ENCODE assay signal across 2 cellular contexts in the genomic region with DNA sequence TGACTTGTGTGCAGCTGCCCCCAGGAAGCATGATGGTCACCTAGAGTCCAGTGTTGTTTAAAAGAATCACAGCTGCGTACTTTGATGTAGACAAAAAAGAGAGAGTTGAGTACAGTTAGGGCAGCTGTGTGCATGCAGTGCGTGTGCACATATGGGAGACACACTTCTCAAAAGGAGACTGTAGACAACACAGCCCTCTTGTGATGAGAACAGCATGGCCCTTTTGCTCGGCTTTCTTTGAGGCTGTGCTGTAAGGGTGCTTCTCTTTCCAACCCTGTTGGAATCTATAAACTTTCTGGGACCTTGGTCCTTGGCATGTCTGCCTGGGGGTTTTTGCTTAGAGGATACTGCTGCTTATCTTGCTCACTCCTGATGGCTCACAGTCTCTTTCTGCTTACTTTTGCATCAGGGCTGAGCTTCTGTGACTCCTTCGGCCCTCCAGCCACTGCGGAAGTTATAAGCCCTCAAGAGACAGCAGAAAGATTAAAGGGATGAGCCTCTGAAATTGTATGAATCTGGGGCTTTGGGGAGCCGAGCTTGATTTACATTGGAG.
TF ChIP-seq lines count a peak whose summit lies in the region.

No MANE protein-coding gene starts in this region.

TF ChIP-seq in SK-N-SH, 30 proteins besides CTCF, POLR2A, EP300 and RAD21:
- TF ChIP-seq, protein P1, sequence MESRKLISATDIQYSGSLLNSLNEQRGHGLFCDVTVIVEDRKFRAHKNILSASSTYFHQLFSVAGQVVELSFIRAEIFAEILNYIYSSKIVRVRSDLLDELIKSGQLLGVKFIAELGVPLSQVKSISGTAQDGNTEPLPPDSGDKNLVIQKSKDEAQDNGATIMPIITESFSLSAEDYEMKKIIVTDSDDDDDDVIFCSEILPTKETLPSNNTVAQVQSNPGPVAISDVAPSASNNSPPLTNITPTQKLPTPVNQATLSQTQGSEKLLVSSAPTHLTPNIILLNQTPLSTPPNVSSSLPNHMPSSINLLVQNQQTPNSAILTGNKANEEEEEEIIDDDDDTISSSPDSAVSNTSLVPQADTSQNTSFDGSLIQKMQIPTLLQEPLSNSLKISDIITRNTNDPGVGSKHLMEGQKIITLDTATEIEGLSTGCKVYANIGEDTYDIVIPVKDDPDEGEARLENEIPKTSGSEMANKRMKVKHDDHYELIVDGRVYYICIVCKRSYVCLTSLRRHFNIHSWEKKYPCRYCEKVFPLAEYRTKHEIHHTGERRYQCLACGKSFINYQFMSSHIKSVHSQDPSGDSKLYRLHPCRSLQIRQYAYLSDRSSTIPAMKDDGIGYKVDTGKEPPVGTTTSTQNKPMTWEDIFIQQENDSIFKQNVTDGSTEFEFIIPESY (IDR thresholded peaks at IDR 0.05; ENCODE audit: borderline replicate concordance, low read depth) = no peak
- TF ChIP-seq NFIC (IDR thresholded peaks at IDR 0.05; ENCODE audit: borderline replicate concordance) = no peak
- no peak for TF ChIP-seq TAF1 (IDR thresholded peaks at IDR 0.05; ENCODE audit: borderline replicate concordance, low read depth, low read length)
- TF ChIP-seq CHD2 (IDR thresholded peaks at IDR 0.05; ENCODE audit: low read length, partially characterized antibody) = no peak
- TF ChIP-seq RFX5 (IDR thresholded peaks at IDR 0.05; ENCODE audit: low read length) = no peak
- no peak for TF ChIP-seq FOXM1 (IDR thresholded peaks at IDR 0.05; ENCODE audit: low read depth)
- TF ChIP-seq NRF1 (IDR thresholded peaks at IDR 0.05; ENCODE audit: low read depth, low read length) = no peak
- no peak for TF ChIP-seq MXI1 (IDR thresholded peaks at IDR 0.05; ENCODE audit: low read depth, low read length)
- TF ChIP-seq, protein P2, sequence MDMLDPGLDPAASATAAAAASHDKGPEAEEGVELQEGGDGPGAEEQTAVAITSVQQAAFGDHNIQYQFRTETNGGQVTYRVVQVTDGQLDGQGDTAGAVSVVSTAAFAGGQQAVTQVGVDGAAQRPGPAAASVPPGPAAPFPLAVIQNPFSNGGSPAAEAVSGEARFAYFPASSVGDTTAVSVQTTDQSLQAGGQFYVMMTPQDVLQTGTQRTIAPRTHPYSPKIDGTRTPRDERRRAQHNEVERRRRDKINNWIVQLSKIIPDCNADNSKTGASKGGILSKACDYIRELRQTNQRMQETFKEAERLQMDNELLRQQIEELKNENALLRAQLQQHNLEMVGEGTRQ (IDR thresholded peaks at IDR 0.05; ENCODE audit: borderline replicate concordance, low read depth, low read length) = no peak

TF ChIP-seq in SK-N-SH treated with all-trans-retinoic acid at 6 μM for 48 hours, 23 proteins besides CTCF, POLR2A, EP300 and RAD21:
- TF ChIP-seq TOX (CRISPR knock-in tag; IDR thresholded peaks at IDR 0.05; ENCODE audit: borderline replicate concordance) (no peak), ZNF8 (CRISPR knock-in tag; IDR thresholded peaks at IDR 0.05) (no peak), ZFP3 (CRISPR knock-in tag; IDR thresholded peaks at IDR 0.05) (no peak), RARB (CRISPR knock-in tag; IDR thresholded peaks at IDR 0.05) (no peak), ZNF565 (CRISPR knock-in tag; conservative IDR thresholded peaks at IDR 0.05; ENCODE audit: low read depth) (no peak), OSR1 (CRISPR knock-in tag; IDR thresholded peaks at IDR 0.05) (no peak), TCF4 (CRISPR knock-in tag; IDR thresholded peaks at IDR 0.05; ENCODE audit: borderline replicate concordance) (no peak)
- TF ChIP-seq, protein P3, sequence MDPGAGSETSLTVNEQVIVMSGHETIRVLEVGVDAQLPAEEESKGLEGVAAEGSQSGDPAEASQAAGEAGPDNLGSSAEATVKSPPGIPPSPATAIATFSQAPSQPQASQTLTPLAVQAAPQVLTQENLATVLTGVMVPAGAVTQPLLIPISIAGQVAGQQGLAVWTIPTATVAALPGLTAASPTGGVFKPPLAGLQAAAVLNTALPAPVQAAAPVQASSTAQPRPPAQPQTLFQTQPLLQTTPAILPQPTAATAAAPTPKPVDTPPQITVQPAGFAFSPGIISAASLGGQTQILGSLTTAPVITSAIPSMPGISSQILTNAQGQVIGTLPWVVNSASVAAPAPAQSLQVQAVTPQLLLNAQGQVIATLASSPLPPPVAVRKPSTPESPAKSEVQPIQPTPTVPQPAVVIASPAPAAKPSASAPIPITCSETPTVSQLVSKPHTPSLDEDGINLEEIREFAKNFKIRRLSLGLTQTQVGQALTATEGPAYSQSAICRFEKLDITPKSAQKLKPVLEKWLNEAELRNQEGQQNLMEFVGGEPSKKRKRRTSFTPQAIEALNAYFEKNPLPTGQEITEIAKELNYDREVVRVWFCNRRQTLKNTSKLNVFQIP (CRISPR knock-in tag; IDR thresholded peaks at IDR 0.05; ENCODE audit: borderline replicate concordance, low read depth) = no peak
- TF ChIP-seq, protein P4, sequence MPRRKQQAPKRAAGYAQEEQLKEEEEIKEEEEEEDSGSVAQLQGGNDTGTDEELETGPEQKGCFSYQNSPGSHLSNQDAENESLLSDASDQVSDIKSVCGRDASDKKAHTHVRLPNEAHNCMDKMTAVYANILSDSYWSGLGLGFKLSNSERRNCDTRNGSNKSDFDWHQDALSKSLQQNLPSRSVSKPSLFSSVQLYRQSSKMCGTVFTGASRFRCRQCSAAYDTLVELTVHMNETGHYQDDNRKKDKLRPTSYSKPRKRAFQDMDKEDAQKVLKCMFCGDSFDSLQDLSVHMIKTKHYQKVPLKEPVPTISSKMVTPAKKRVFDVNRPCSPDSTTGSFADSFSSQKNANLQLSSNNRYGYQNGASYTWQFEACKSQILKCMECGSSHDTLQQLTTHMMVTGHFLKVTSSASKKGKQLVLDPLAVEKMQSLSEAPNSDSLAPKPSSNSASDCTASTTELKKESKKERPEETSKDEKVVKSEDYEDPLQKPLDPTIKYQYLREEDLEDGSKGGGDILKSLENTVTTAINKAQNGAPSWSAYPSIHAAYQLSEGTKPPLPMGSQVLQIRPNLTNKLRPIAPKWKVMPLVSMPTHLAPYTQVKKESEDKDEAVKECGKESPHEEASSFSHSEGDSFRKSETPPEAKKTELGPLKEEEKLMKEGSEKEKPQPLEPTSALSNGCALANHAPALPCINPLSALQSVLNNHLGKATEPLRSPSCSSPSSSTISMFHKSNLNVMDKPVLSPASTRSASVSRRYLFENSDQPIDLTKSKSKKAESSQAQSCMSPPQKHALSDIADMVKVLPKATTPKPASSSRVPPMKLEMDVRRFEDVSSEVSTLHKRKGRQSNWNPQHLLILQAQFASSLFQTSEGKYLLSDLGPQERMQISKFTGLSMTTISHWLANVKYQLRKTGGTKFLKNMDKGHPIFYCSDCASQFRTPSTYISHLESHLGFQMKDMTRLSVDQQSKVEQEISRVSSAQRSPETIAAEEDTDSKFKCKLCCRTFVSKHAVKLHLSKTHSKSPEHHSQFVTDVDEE (CRISPR knock-in tag; IDR thresholded peaks at IDR 0.05) = no peak
- TF ChIP-seq, protein P5, sequence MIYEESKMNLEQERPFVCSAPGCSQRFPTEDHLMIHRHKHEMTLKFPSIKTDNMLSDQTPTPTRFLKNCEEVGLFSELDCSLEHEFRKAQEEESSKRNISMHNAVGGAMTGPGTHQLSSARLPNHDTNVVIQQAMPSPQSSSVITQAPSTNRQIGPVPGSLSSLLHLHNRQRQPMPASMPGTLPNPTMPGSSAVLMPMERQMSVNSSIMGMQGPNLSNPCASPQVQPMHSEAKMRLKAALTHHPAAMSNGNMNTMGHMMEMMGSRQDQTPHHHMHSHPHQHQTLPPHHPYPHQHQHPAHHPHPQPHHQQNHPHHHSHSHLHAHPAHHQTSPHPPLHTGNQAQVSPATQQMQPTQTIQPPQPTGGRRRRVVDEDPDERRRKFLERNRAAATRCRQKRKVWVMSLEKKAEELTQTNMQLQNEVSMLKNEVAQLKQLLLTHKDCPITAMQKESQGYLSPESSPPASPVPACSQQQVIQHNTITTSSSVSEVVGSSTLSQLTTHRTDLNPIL (CRISPR knock-in tag; IDR thresholded peaks at IDR 0.05; ENCODE audit: low read depth) = no peak
